In the genomic region with DNA sequence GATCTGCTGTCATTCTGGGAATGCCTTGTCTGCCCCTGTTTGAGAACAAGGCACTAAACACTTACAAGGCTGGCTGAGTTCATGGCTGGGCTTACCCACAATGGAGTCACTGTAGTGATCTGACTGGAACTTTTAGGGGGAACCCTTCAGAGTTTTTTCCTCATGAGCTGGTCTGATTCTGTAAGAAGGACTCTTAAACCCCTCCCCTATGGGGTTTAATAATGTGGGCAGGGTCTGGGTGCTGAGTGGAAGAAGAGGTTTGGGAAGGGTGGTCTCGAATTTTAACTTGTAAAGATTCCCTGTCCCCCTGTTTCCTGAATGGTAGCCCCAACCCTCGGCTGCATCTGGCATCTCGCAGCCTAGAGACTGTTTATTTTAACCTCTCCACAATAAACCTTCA, we compare ENCODE assay signal across 24 cellular contexts. TPM values are rescaled to one million over a fixed set of nuclear protein-coding genes. Genes with fewer than 3 reads are reported as not detected.
A peak's percentile ranks its signal among the peaks of the same experiment; 100 is the strongest.
DNase-seq lines count a peak whose midpoint lies in the region; ATAC-seq and TF ChIP-seq lines count a peak whose summit lies in the region.
"Had no signal": no experiment of that assay in that cellular context is flagged by ENCODE, and none has a peak within 500 bp of the region (broad histone marks: within the 10 kb centered on the region; RNA-seq: fewer than 3 reads in every experiment).

No MANE protein-coding gene starts in this region.

- no peaks in the 10 kb centered on the region for H3K9me3 ChIP-seq in HEK293 (ENCODE audit: control insufficient read depth, insufficient read depth, low read depth, low read length)
- H3K9me3 ChIP-seq: BE2C, SJSA1, upper lobe of left lung had no signal

- H3K4me1 ChIP-seq in HEK293 (ENCODE audit: control insufficient read depth, insufficient read depth, low read length): 0 out of 2 replicates have a peak, but pooled peaks cover 2% of the 10 kb centered on the region
- H3K4me1 ChIP-seq: BE2C had no signal

- no peak for TF ChIP-seq CTCF in activated CD8-positive, alpha-beta T cell treated with anti-CD3 and anti-CD28 coated beads for 36 hours (IDR thresholded peaks at IDR 0.05)
- TF ChIP-seq CTCF in HEK293 (tag by site-specific recombination; IDR thresholded peaks at IDR 0.05): no peak

- ATAC-seq in activated CD8-positive, alpha-beta T cell treated with anti-CD3 and anti-CD28 coated beads for 36 hours: no peak
- no peak for ATAC-seq in activated CD8-positive, alpha-beta T cell treated with anti-CD3 and anti-CD28 coated beads, Interleukin-2, amount 10 ng/mL, durations not matched to agents 7 days and 5 days
- ATAC-seq in left lobe of liver: no peak
- ATAC-seq in GM18498 (IDR thresholded peaks at IDR 0.05; ENCODE audit: unreplicated experiment): no peak
- no peak for ATAC-seq in GM19467 (IDR thresholded peaks at IDR 0.05; ENCODE audit: unreplicated experiment)

- H3K27ac ChIP-seq in HEK293 (ENCODE audit: extremely low read depth, low read depth, low read length): no peak overlapping the region
- H3K27ac ChIP-seq: SJSA1, upper lobe of left lung had no signal

- POLR2A ChIA-PET in activated CD8-positive, alpha-beta T cell treated with anti-CD3 and anti-CD28 coated beads for 36 hours (lab: Charles Lee): interaction anchor here (0.5 to 1.6 kb wide), 2 partner anchors 12 to 126 kb away, joined by 3 to 5 read pairs; no protein-coding TSS in a partner anchor
- POLR2A ChIA-PET in activated CD8-positive, alpha-beta T cell treated with anti-CD3 and anti-CD28 coated beads, Interleukin-2, amount 10 ng/mL, durations not matched to agents 7 days and 5 days (lab: Charles Lee): no interaction called here
- POLR2A ChIA-PET in HEK293 (lab: Yijun Ruan, JAX): no interaction called here

- intact Hi-C loops in activated CD8-positive, alpha-beta T cell treated with anti-CD3 and anti-CD28 coated beads for 36 hours (cut with micrococcal nuclease): no loop called here

- peaks cover 9% of the 10 kb centered on the region for H3K4me1 Mint-ChIP-seq in activated CD8-positive, alpha-beta T cell treated with anti-CD3 and anti-CD28 coated beads for 36 hours (ENCODE audit: low read depth)
- peaks cover 10% of the 10 kb centered on the region for H3K4me1 Mint-ChIP-seq in activated CD8-positive, alpha-beta T cell treated with anti-CD3 and anti-CD28 coated beads, Interleukin-2, amount 10 ng/mL, durations not matched to agents 7 days and 5 days (ENCODE audit: low read depth)

- H3K4me3 Mint-ChIP-seq in activated CD8-positive, alpha-beta T cell treated with anti-CD3 and anti-CD28 coated beads for 36 hours: peak overlapping the region; percentile 43
- H3K4me3 Mint-ChIP-seq in activated CD8-positive, alpha-beta T cell treated with anti-CD3 and anti-CD28 coated beads, Interleukin-2, amount 10 ng/mL, durations not matched to agents 7 days and 5 days: no peak overlapping the region
- H3K4me3 Mint-ChIP-seq: activated CD4-positive, alpha-beta T cell treated with anti-CD3 and anti-CD28 coated beads, Interleukin-2, amount 10 ng/mL, durations not matched to agents 7 days and 5 days had no signal

- CTCF ChIA-PET in activated CD8-positive, alpha-beta T cell treated with anti-CD3 and anti-CD28 coated beads for 36 hours (lab: Charles Lee): interaction anchor here (1.2 to 1.9 kb wide), 3 partner anchors 10 to 113 kb away, joined by 3 to 17 read pairs (median 11); no protein-coding TSS in a partner anchor
- CTCF ChIA-PET in activated CD8-positive, alpha-beta T cell treated with anti-CD3 and anti-CD28 coated beads, Interleukin-2, amount 10 ng/mL, durations not matched to agents 7 days and 5 days (lab: Charles Lee): interaction anchor here (0.6 to 2.1 kb wide), 2 partner anchors 92 to 93 kb away, joined by 3 to 10 read pairs; no protein-coding TSS in a partner anchor
- CTCF ChIA-PET in HEK293 (lab: Yijun Ruan, JAX): interaction anchor here (0.6 to 1.1 kb wide), 3 partner anchors 25 to 56 kb away, joined by 3 to 4 read pairs (median 3); no protein-coding TSS in a partner anchor

- H3K4me3 ChIP-seq in HEK293 (ENCODE audit: low read depth, low read length): no peak overlapping the region
- H3K4me3 ChIP-seq: SJSA1, upper lobe of left lung had no signal

- no peaks in the 10 kb centered on the region for H3K36me3 ChIP-seq in HEK293 (ENCODE audit: control insufficient read depth in 2 of 2, insufficient read depth in 1 of 2, low read length in 2 of 2)
- H3K36me3 ChIP-seq: BE2C, SJSA1, upper lobe of left lung had no signal

- H3K9me3 Mint-ChIP-seq in activated CD8-positive, alpha-beta T cell treated with anti-CD3 and anti-CD28 coated beads for 36 hours: no peaks in the 10 kb centered on the region
- H3K9me3 Mint-ChIP-seq in activated CD8-positive, alpha-beta T cell treated with anti-CD3 and anti-CD28 coated beads, Interleukin-2, amount 10 ng/mL, durations not matched to agents 7 days and 5 days (ENCODE audit: insufficient read depth): no peaks in the 10 kb centered on the region
- H3K9me3 Mint-ChIP-seq: activated CD4-positive, alpha-beta T cell treated with anti-CD3 and anti-CD28 coated beads, Interleukin-2, amount 10 ng/mL, durations not matched to agents 7 days and 5 days had no signal

- no peaks in the 10 kb centered on the region for H3K36me3 Mint-ChIP-seq in activated CD8-positive, alpha-beta T cell treated with anti-CD3 and anti-CD28 coated beads for 36 hours (ENCODE audit: low read depth)
- H3K36me3 Mint-ChIP-seq in activated CD8-positive, alpha-beta T cell treated with anti-CD3 and anti-CD28 coated beads, Interleukin-2, amount 10 ng/mL, durations not matched to agents 7 days and 5 days (ENCODE audit: low read depth): no peaks in the 10 kb centered on the region

- peaks cover 53% of the 10 kb centered on the region for H3K27me3 Mint-ChIP-seq in activated CD8-positive, alpha-beta T cell treated with anti-CD3 and anti-CD28 coated beads for 36 hours
- peaks cover 49% of the 10 kb centered on the region for H3K27me3 Mint-ChIP-seq in activated CD8-positive, alpha-beta T cell treated with anti-CD3 and anti-CD28 coated beads, Interleukin-2, amount 10 ng/mL, durations not matched to agents 7 days and 5 days (ENCODE audit: low read depth)

- no peak overlapping the region for H3K27ac Mint-ChIP-seq in activated CD8-positive, alpha-beta T cell treated with anti-CD3 and anti-CD28 coated beads for 36 hours
- H3K27ac Mint-ChIP-seq in activated CD8-positive, alpha-beta T cell treated with anti-CD3 and anti-CD28 coated beads, Interleukin-2, amount 10 ng/mL, durations not matched to agents 7 days and 5 days: no peak overlapping the region
- H3K27ac Mint-ChIP-seq: activated CD4-positive, alpha-beta T cell treated with anti-CD3 and anti-CD28 coated beads, Interleukin-2, amount 10 ng/mL, durations not matched to agents 7 days and 5 days had no signal

- no peak for DNase-seq in activated CD8-positive, alpha-beta T cell treated with anti-CD3 and anti-CD28 coated beads for 36 hours
- DNase-seq in activated CD8-positive, alpha-beta T cell treated with anti-CD3 and anti-CD28 coated beads, Interleukin-2, amount 10 ng/mL, durations not matched to agents 7 days and 5 days: no peak
- peak; percentile 12 for DNase-seq in left lobe of liver (ENCODE audit: low spot score)
- DNase-seq in stimulated activated CD8-positive, alpha-beta memory T cell treated with anti-CD3 and anti-CD28 coated beads, Interleukin-4, amount 100 ng/mL, for 48 hours: peak; percentile 22
- no peak for DNase-seq in NCI-H2171 (lab: John Stamatoyannopoulos, UW)
- DNase-seq: activated CD4-positive, alpha-beta T cell treated with anti-CD3 and anti-CD28 coated beads, Interleukin-2, amount 10 ng/mL, durations not matched to agents 7 days and 5 days; activated naive CD4-positive, alpha-beta T cell; activated T-cell treated with anti-CD3 and anti-CD28 coated beads for 4 hours; amygdala; BE2C; HCEC 1CT; NCI-H1048; NCI-H187; NCI-H526 treated with DMSO at 0.1 percent for 48 hours; nucleus accumbens; upper lobe of left lung had no signal

TF ChIP-seq in HEK293, 187 proteins besides CTCF, POLR2A, EP300 and RAD21 (continues in another document):
- TF ChIP-seq RBAK (tag by site-specific recombination; IDR thresholded peaks at IDR 0.05): no peak

RNA-seq across cellular contexts. Expression of a gene that starts 30.6 kb away (rescaled TPM):
- 10 to 100 TPM; 18.0 to 19.8 TPM for total RNA-seq in activated CD8-positive, alpha-beta T cell treated with anti-CD3 and anti-CD28 coated beads for 36 hours
- 10 to 100 TPM; 33.0 to 33.6 TPM for total RNA-seq in activated CD8-positive, alpha-beta T cell treated with anti-CD3 and anti-CD28 coated beads, Interleukin-2, amount 10 ng/mL, durations not matched to agents 7 days and 5 days
- 1.0 TPM for total RNA-seq in left lobe of liver

RNA-seq across cellular contexts. Expression of a gene that starts 40.3 kb away (rescaled TPM):
- 10 to 100 TPM; 66.5 to 67.0 TPM for total RNA-seq in activated CD8-positive, alpha-beta T cell treated with anti-CD3 and anti-CD28 coated beads for 36 hours
- 10 to 100 TPM; 37.9 to 41.6 TPM for total RNA-seq in activated CD8-positive, alpha-beta T cell treated with anti-CD3 and anti-CD28 coated beads, Interleukin-2, amount 10 ng/mL, durations not matched to agents 7 days and 5 days
- 16.4 TPM for total RNA-seq in left lobe of liver

RNA-seq across cellular contexts. Expression of a gene that starts 40.4 kb away (rescaled TPM):
- total RNA-seq in activated CD8-positive, alpha-beta T cell treated with anti-CD3 and anti-CD28 coated beads for 36 hours: under 1 TPM; 0.38 to 0.67 TPM
- under 1 TPM; 0.82 to 0.97 TPM for total RNA-seq in activated CD8-positive, alpha-beta T cell treated with anti-CD3 and anti-CD28 coated beads, Interleukin-2, amount 10 ng/mL, durations not matched to agents 7 days and 5 days
- 0.40 TPM for total RNA-seq in left lobe of liver
- total RNA-seq: lower leg skin, pulmonary artery endothelial cell, SJSA1 had no signal

RNA-seq across cellular contexts. Expression of a gene that starts 50.0 kb away (rescaled TPM):
- 10 to 100 TPM; 21.0 to 23.8 TPM for total RNA-seq in activated CD8-positive, alpha-beta T cell treated with anti-CD3 and anti-CD28 coated beads for 36 hours
- 10 to 100 TPM; 24.1 to 24.8 TPM for total RNA-seq in activated CD8-positive, alpha-beta T cell treated with anti-CD3 and anti-CD28 coated beads, Interleukin-2, amount 10 ng/mL, durations not matched to agents 7 days and 5 days
- 28.4 TPM for total RNA-seq in left lobe of liver

RNA-seq across cellular contexts. Expression of a gene that starts 58.0 kb away (rescaled TPM):
- 10 to 100 TPM; 53.0 to 56.9 TPM for total RNA-seq in activated CD8-positive, alpha-beta T cell treated with anti-CD3 and anti-CD28 coated beads for 36 hours
- total RNA-seq in activated CD8-positive, alpha-beta T cell treated with anti-CD3 and anti-CD28 coated beads, Interleukin-2, amount 10 ng/mL, durations not matched to agents 7 days and 5 days: 10 to 100 TPM; 27.4 to 27.5 TPM
- 0.38 TPM for total RNA-seq in left lobe of liver
- total RNA-seq: A673, fibroblast of lung, pulmonary artery endothelial cell, SJSA1 had no signal

Comparison
In these comparisons a context has a peak if more than half of its experiments do, and no peak if none do; other contexts are left out.
1. DNase-seq: peak in left lobe of liver (single experiment) and stimulated activated CD8-positive, alpha-beta memory T cell treated with anti-CD3 and anti-CD28 coated beads, Interleukin-4, amount 100 ng/mL, for 48 hours (single experiment); none in activated CD8-positive, alpha-beta T cell treated with anti-CD3 and anti-CD28 coated beads for 36 hours (single experiment), activated CD8-positive, alpha-beta T cell treated with anti-CD3 and anti-CD28 coated beads, Interleukin-2, amount 10 ng/mL, durations not matched to agents 7 days and 5 days (single experiment) and NCI-H2171 (single experiment).